10 cellular contexts compared by ENCODE assay signal in the genomic region with DNA sequence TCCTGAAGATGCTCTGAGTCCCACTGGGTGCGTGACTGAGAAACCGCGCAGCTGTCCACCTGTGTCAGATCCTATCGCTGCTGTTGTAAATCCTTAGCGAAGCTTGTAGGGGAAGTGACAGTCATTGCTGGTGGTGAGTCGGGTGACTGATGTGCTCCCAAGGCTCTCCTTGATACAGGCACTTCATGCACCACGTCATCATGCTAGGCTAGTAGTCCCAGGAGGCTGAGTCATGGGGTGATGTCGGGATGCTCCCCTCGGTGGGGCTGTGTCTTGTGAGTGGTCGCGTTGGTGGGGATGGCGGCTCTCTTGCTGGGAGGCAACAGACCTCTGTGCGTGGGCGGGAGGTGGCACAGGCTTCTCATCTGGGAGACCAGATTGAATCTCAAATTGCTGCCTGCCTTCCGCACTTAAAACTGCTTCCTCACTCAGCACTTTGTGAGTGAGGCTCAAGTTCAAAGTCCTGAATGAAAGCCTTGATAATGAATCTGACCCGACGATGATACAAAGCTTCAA.
DNase-seq lines count a peak whose midpoint lies in the region; ATAC-seq and TF ChIP-seq lines count a peak whose summit lies in the region.
"Had no signal": no experiment of that assay in that cellular context is flagged by ENCODE, and none has a peak within 500 bp of the region (broad histone marks: within the 10 kb centered on the region; RNA-seq: fewer than 3 reads in every experiment).

No MANE protein-coding gene starts in this region.

- TF ChIP-seq CTCF in PC-3 (conservative IDR thresholded peaks at IDR 0.05; ENCODE audit: low read depth, low read length) (no peak), fibroblast of villous mesenchyme (IDR thresholded peaks at IDR 0.05; ENCODE audit: insufficient read depth, low read depth, low read length) (no peak)

- peak in 1 of 2 donors; percentile 40 for ATAC-seq in activated T-cell treated with anti-CD3 and anti-CD28 coated beads, Interleukin-2, amount 50 U/mL, for 4 hours
- ATAC-seq in PC-3, result peak; percentile 75
- ATAC-seq in GM19328 (IDR thresholded peaks at IDR 0.05; ENCODE audit: unreplicated experiment), result no peak

- no peaks in the 10 kb centered on the region for H4K20me1 ChIP-seq in PC-3 (ENCODE audit: low read length)

- CTCF ChIA-PET in PC-3 (lab: Charles Lee), result interaction anchor here (0.6 kb wide), 1 partner anchor 20 kb away, joined by 4 read pairs; no protein-coding TSS in a partner anchor

- H2AFZ ChIP-seq in PC-3 (ENCODE audit: low read length), result peak overlapping the region; percentile 44; the same call in 1 of the 2 replicates

- H3K4me3 ChIP-seq in PC-3 (ENCODE audit: low read length) (no peak overlapping the region), fibroblast of villous mesenchyme (ENCODE audit: low read depth, low read length) (no peak overlapping the region)
- H3K4me3 ChIP-seq: suprapubic skin had no signal

- POLR2A ChIA-PET in PC-3 (lab: Charles Lee; ENCODE audit: unreplicated experiment), result no interaction called here

- H3K4me1 ChIP-seq in PC-3 (ENCODE audit: insufficient read depth, low read length), result peaks cover 21% of the 10 kb centered on the region

- no peaks in the 10 kb centered on the region for H3K79me2 ChIP-seq in PC-3 (ENCODE audit: low read length)

- no peaks in the 10 kb centered on the region for H3F3A ChIP-seq in PC-3 (ENCODE audit: low read length, unreplicated experiment)

- H3K36me3 Mint-ChIP-seq in activated T-cell treated with anti-CD3 and anti-CD28 coated beads, Interleukin-2, amount 50 U/mL, for 4 hours (ENCODE audit: insufficient read depth), result no peaks in the 10 kb centered on the region
- H3K36me3 Mint-ChIP-seq in activated T-cell treated with anti-CD3 and anti-CD28 coated beads, Interleukin-2, amount 50 U/mL, for 24 hours (ENCODE audit: low read depth), result no peaks in the 10 kb centered on the region
- H3K36me3 Mint-ChIP-seq: CD4-positive, CD25-positive, alpha-beta regulatory T cell had no signal

- H3K27ac Mint-ChIP-seq in activated T-cell treated with anti-CD3 and anti-CD28 coated beads, Interleukin-2, amount 50 U/mL, for 24 hours, result no peak overlapping the region
- H3K27ac Mint-ChIP-seq: CD4-positive, CD25-positive, alpha-beta regulatory T cell had no signal

- H3K4me1 Mint-ChIP-seq in activated T-cell treated with anti-CD3 and anti-CD28 coated beads, Interleukin-2, amount 50 U/mL, for 4 hours (ENCODE audit: low read depth), result no peaks in the 10 kb centered on the region
- peaks cover 4% of the 10 kb centered on the region for H3K4me1 Mint-ChIP-seq in activated T-cell treated with anti-CD3 and anti-CD28 coated beads, Interleukin-2, amount 50 U/mL, for 24 hours (ENCODE audit: low read depth)
- H3K4me1 Mint-ChIP-seq: CD4-positive, CD25-positive, alpha-beta regulatory T cell had no signal

- H3K9me2 ChIP-seq in PC-3 (replicated peaks; ENCODE audit: low read length), result no peaks in the 10 kb centered on the region

- no peak overlapping the region for H3K9ac ChIP-seq in PC-3 (ENCODE audit: low read length)

- H3K36me3 ChIP-seq in PC-3 (ENCODE audit: low read depth, low read length), result no peaks in the 10 kb centered on the region
- H3K36me3 ChIP-seq: suprapubic skin had no signal

- peaks cover 6% of the 10 kb centered on the region for H3K27me3 Mint-ChIP-seq in activated T-cell treated with anti-CD3 and anti-CD28 coated beads, Interleukin-2, amount 50 U/mL, for 4 hours (ENCODE audit: low read depth)
- peaks cover 4% of the 10 kb centered on the region for H3K27me3 Mint-ChIP-seq in activated T-cell treated with anti-CD3 and anti-CD28 coated beads, Interleukin-2, amount 50 U/mL, for 24 hours
- H3K27me3 Mint-ChIP-seq: CD4-positive, CD25-positive, alpha-beta regulatory T cell had no signal

- no peaks in the 10 kb centered on the region for H3K9me3 ChIP-seq in PC-3 (ENCODE audit: low read length)
- H3K9me3 ChIP-seq: suprapubic skin had no signal

- no peak overlapping the region for H3K4me3 Mint-ChIP-seq in activated T-cell treated with anti-CD3 and anti-CD28 coated beads, Interleukin-2, amount 50 U/mL, for 4 hours
- H3K4me3 Mint-ChIP-seq in activated T-cell treated with anti-CD3 and anti-CD28 coated beads, Interleukin-2, amount 50 U/mL, for 24 hours, result no peak overlapping the region
- H3K4me3 Mint-ChIP-seq: CD4-positive, CD25-positive, alpha-beta regulatory T cell had no signal

- no TSS peak for BruUV-seq in PC-3 (replicated peaks; lab: Mats Ljungman, UMichigan)

- no peaks in the 10 kb centered on the region for H3K27me3 ChIP-seq in PC-3 (ENCODE audit: low read length)
- H3K27me3 ChIP-seq: suprapubic skin had no signal

- no peaks in the 10 kb centered on the region for H3K9me3 Mint-ChIP-seq in activated T-cell treated with anti-CD3 and anti-CD28 coated beads, Interleukin-2, amount 50 U/mL, for 4 hours
- no peaks in the 10 kb centered on the region for H3K9me3 Mint-ChIP-seq in activated T-cell treated with anti-CD3 and anti-CD28 coated beads, Interleukin-2, amount 50 U/mL, for 24 hours

- no peak overlapping the region for H3K4me2 ChIP-seq in PC-3 (ENCODE audit: low read length)

- intact Hi-C loops in PC-3 (cut with micrococcal nuclease), result no loop called here

- peak; percentile 10 for DNase-seq in activated T-cell treated with anti-CD3 and anti-CD28 coated beads, Interleukin-2, amount 50 U/mL, for 4 hours
- DNase-seq in activated T-cell treated with anti-CD3 and anti-CD28 coated beads, Interleukin-2, amount 50 U/mL, for 24 hours, result no peak
- DNase-seq in PC-3, result peak; percentile 66
- peak; percentile 81 for DNase-seq in fibroblast of villous mesenchyme (ENCODE audit: low read depth)
- peak; percentile 7 to 20 for DNase-seq in stimulated activated CD8-positive, alpha-beta memory T cell treated with anti-CD3 and anti-CD28 coated beads, Interleukin-15, amount 100 ng/mL, for 48 hours (ENCODE audit: low read depth in 2 of 2)
- DNase-seq in NCI-H446 treated with DMSO at 0.1 percent for 48 hours (lab: John Stamatoyannopoulos, UW), result no peak
- no peak for DNase-seq in DMS114 treated with DMSO at 0.1 percent for 48 hours (lab: John Stamatoyannopoulos, UW; ENCODE audit: unreplicated experiment)
- DNase-seq: CD4-positive, CD25-positive, alpha-beta regulatory T cell had no signal

- peak overlapping the region; percentile 5; the same call in 1 of the 2 replicates for H3K27ac ChIP-seq in PC-3 (ENCODE audit: low read length)
- H3K27ac ChIP-seq: suprapubic skin had no signal

Comparison
In these comparisons a context has a peak if more than half of its experiments do, and no peak if none do; other contexts are left out.
1. DNase-seq: peak in activated T-cell treated with anti-CD3 and anti-CD28 coated beads, Interleukin-2, amount 50 U/mL, for 4 hours (single experiment), PC-3 (single experiment), fibroblast of villous mesenchyme (single experiment) and stimulated activated CD8-positive, alpha-beta memory T cell treated with anti-CD3 and anti-CD28 coated beads, Interleukin-15, amount 100 ng/mL, for 48 hours (2 of 2); none in activated T-cell treated with anti-CD3 and anti-CD28 coated beads, Interleukin-2, amount 50 U/mL, for 24 hours (single experiment), NCI-H446 treated with DMSO at 0.1 percent for 48 hours (single experiment) and DMS114 treated with DMSO at 0.1 percent for 48 hours (single experiment).